In the genomic region with DNA sequence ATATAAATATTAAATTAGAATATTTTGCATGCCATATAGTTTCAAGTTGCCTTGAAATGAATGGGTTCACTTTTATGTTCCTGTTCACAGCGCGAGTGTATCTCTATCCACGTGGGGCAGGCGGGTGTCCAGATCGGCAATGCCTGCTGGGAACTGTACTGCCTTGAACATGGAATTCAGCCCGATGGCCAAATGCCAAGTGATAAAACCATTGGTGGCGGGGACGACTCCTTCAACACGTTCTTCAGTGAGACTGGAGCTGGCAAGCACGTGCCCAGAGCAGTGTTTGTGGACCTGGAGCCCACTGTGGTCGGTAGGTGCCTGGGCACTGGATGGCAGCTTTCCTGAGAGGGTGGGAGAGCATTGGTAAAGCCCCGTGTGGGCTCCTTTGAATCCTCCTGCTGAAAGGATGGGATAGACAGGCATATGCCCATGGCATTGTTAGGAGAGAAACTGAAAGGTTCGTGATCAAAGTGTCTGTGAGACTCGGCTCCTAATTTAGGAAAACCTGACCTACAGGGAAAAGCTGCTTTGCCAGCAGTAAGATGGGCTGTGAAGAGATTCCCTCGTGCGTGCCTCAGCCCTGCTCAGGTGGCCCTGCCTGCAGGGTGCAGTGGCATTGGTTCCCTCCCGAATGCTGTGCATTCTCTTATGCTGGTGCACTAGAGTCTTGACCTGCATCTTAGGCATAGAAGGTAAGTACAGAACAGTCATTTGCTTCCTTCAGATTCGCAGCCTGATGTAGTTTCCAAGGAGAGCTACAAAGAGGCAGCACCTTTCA, we compare ENCODE assay signal across 15 cellular contexts. TPM values are rescaled to one million over a fixed set of nuclear protein-coding genes. Genes with fewer than 3 reads are reported as not detected.
DNase-seq lines count a peak whose midpoint lies in the region; ATAC-seq, FAIRE-seq and TF ChIP-seq lines count a peak whose summit lies in the region.
"Not testable (repeated sequence)": the region's sequence is repeated elsewhere in the genome, so short reads cannot be mapped to it uniquely, and the experiment has no call there.
"Had no signal": no experiment of that assay in that cellular context is flagged by ENCODE, and none has a peak within 500 bp of the region (broad histone marks: within the 10 kb centered on the region; RNA-seq: fewer than 3 reads in every experiment).

No MANE protein-coding gene starts in this region.

- H3K4me1 ChIP-seq in right cardiac atrium (ENCODE audit: control insufficient read depth, insufficient read depth, low read length); pancreas; testis: not testable (repeated sequence)

- H3K9me3 ChIP-seq in right cardiac atrium (ENCODE audit: control insufficient read depth, low read length); pancreas; testis: not testable (repeated sequence)

- ATAC-seq in Right ventricle myocardium inferior (peak; percentile 84), left cardiac atrium (peak; percentile 90 to 95), right cardiac atrium (peak; percentile 87 to 90), pancreas (peak; percentile 73 to 93 (median 78))

- in situ Hi-C loops in G401 (cut with HindIII; ENCODE audit: low sequenced_read_pairs) = not testable (repeated sequence)

- H3K27ac ChIP-seq in VCaP (peak overlapping the region; percentile 75), right cardiac atrium (ENCODE audit: low read length) (peak overlapping the region; percentile 71)
- H3K27ac ChIP-seq in pancreas, testis: not testable (repeated sequence)

- DNase-seq in G401 (ENCODE audit: low spot score) = peak; percentile 36
- not testable (repeated sequence) for DNase-seq in bronchial epithelial cell (ENCODE audit: low read depth); Right ventricle myocardium inferior (ENCODE audit: missing footprints)
- DNase-seq in left cardiac atrium = peak; percentile 58
- DNase-seq in right cardiac atrium = peak; percentile 60 to 79 (median 76)
- DNase-seq in pancreas = peak in 3 of 6 donors; percentile 61 to 68 (median 67)
- peak; percentile 85 for DNase-seq in testis

- H3K27me3 ChIP-seq in bronchial epithelial cell (ENCODE audit: control insufficient read depth, insufficient read depth, low read length); right cardiac atrium (ENCODE audit: control insufficient read depth, insufficient read depth); pancreas; testis: not testable (repeated sequence)

- intact Hi-C loops in Right ventricle myocardium inferior (cut with DNase I); left cardiac atrium (cut with DNase I); right cardiac atrium (cut with DNase I); pancreas (cut with DNase I); testis (cut with DNase I; ENCODE audit: low total_unique reads): not testable (repeated sequence)

- peak; percentile 40 for FAIRE-seq in bronchial epithelial cell (lab: Jason Lieb, UNC)
- not testable (repeated sequence) for FAIRE-seq in pancreas (lab: Jason Lieb, UNC)

- not testable (repeated sequence) for TF ChIP-seq CTCF in VCaP (conservative IDR thresholded peaks at IDR 0.05); bronchial epithelial cell (IDR thresholded peaks at IDR 0.05; ENCODE audit: insufficient read depth, low read length, severe bottlenecking); pancreas (IDR thresholded peaks at IDR 0.05); testis (IDR thresholded peaks at IDR 0.05)

- not testable (repeated sequence) for H3K4me3 ChIP-seq in bronchial epithelial cell (ENCODE audit: low read depth, low read length); right cardiac atrium (ENCODE audit: low read length); pancreas; testis

- 51% methylated on average over 15 of the region's 18 CpGs for WGBS in right cardiac atrium
- WGBS in pancreas, 2 donors = 48 to 66% methylated on average over 14 to 16 of the region's 18 CpGs
- 42 to 47% methylated on average over 10 to 12 of the region's 18 CpGs for WGBS in testis, 2 donors

- not testable (repeated sequence) for H3K36me3 ChIP-seq in bronchial epithelial cell (ENCODE audit: control insufficient read depth, insufficient read depth, low read length); pancreas; testis (ENCODE audit: low read depth, missing control alignments)

- TF ChIP-seq POLR2A in testis (IDR thresholded peaks at IDR 0.05) = not testable (repeated sequence)

RNA-seq across cellular contexts. Expression of gene TUBA3D, which starts 2.3 kb away (rescaled TPM):
- total RNA-seq in G401 (2014; rRNA removed; shearing (Covaris generic)) = not detected in 2 replicates
- total RNA-seq in bronchial epithelial cell (not detected in 2 replicates), Right ventricle myocardium inferior (138 TPM), left cardiac atrium (10 to 100 TPM in 1 of 2 donors, 1 to 10 TPM in 1; 8.5 to 11.0 TPM), right cardiac atrium (10 to 100 TPM in 2 of 4 donors, 1 to 10 TPM in 2; 2.3 to 14.8 (median 9.3) TPM), pancreas (not detected), testis (100 to 1,000 TPM; 238 to 270 TPM)
- polyA plus RNA-seq in right cardiac atrium (28.0 TPM), pancreas (under 1 TPM; 0.12 to 0.23 TPM), testis (ENCODE audit: insufficient read depth, low read depth, low replicate concordance) (516 TPM)
- total RNA-seq: A673; Calu3; CD8-positive, alpha-beta T cell; GM12878; HFFc6 had no signal
- polyA plus RNA-seq: AG04450 had no signal

RNA-seq across cellular contexts. Expression of gene MZT2A, which starts 13.9 kb away (rescaled TPM):
- total RNA-seq in G401 (2014; rRNA removed; shearing (Covaris generic)) = 138 and 230 TPM in 2 replicates
- total RNA-seq in bronchial epithelial cell (171 and 207 TPM in 2 replicates), Right ventricle myocardium inferior (401 TPM), left cardiac atrium (100 to 1,000 TPM in 1 of 2 donors, 10 to 100 TPM in 1; 59.4 to 110 TPM), right cardiac atrium (100 to 1,000 TPM in 1 of 4 donors, 10 to 100 TPM in 3; 46.8 to 114 (median 80.4) TPM), pancreas (10 to 100 TPM; 38.7 to 64.7 (median 57.6) TPM), testis (100 to 1,000 TPM in 1 of 2 donors, 10 to 100 TPM in 1; 67.3 to 113 TPM)
- polyA plus RNA-seq in right cardiac atrium (144 TPM), pancreas (100 to 1,000 TPM in 1 of 2 donors, 10 to 100 TPM in 1; 56.0 to 106 TPM), testis (ENCODE audit: insufficient read depth, low read depth, low replicate concordance) (86.8 TPM)

RNA-seq across cellular contexts. Expression of gene CCDC74A, which starts 49.4 kb away (rescaled TPM):
- total RNA-seq in G401 (2014; rRNA removed; shearing (Covaris generic)) = 54.1 and 63.4 TPM in 2 replicates
- 2.9 and 3.2 TPM in 2 replicates for total RNA-seq in bronchial epithelial cell
- 0.65 TPM for total RNA-seq in Right ventricle myocardium inferior
- under 1 TPM; 0.71 to 0.94 TPM for total RNA-seq in left cardiac atrium
- 1 to 10 TPM; 1.0 to 2.2 (median 1.3) TPM for total RNA-seq in right cardiac atrium
- 1.5 TPM for polyA plus RNA-seq in right cardiac atrium
- total RNA-seq in pancreas = 1 to 10 TPM in 4 of 6 donors, under 1 TPM in 2; 0.35 to 3.6 (median 1.2) TPM
- 10 to 100 TPM in 1 of 2 donors, 1 to 10 TPM in 1; 4.6 to 10.6 TPM for polyA plus RNA-seq in pancreas
- total RNA-seq in testis = 100 to 1,000 TPM; 165 to 176 TPM
- polyA plus RNA-seq in testis (ENCODE audit: insufficient read depth, low read depth, low replicate concordance) = 124 TPM
- total RNA-seq: HT1080 had no signal

Comparison
In these comparisons a context has a peak if more than half of its experiments do, and no peak if none do; other contexts are left out.
1. RNA of gene CCDC74A, which starts 49.4 kb away (total RNA-seq): 165 to 176 TPM in testis and 54.1 to 63.4 TPM in G401; 2.9 to 3.2 TPM in bronchial epithelial cell, 0.35 to 3.6 TPM in pancreas, 1.0 to 2.2 TPM in right cardiac atrium, 0.71 to 0.94 TPM in left cardiac atrium and 0.65 TPM in Right ventricle myocardium inferior (single experiment); every median in the first group is over 10 times any median in the second.
2. Peak in every context shown above with its lines, with median percentiles within 50 percentile points of each other: ATAC-seq.